ENCODE assay signal across 8 cellular contexts in genomic region chr4:89469930-89470375, GRCh38.
DNase-seq lines count a peak whose midpoint lies in the region; ATAC-seq lines count a peak whose summit lies in the region.

No MANE protein-coding gene starts in this region.

- no peaks in the 10 kb centered on the region for H3K27me3 Mint-ChIP-seq in activated naive CD4-positive, alpha-beta T cell treated with anti-CD3 and anti-CD28 coated beads, Interleukin-2, amount 50 U/mL, for 24 hours

- H3K4me1 Mint-ChIP-seq in activated naive CD4-positive, alpha-beta T cell treated with anti-CD3 and anti-CD28 coated beads, Interleukin-2, amount 50 U/mL, for 24 hours, result peaks cover 25% of the 10 kb centered on the region

- peak overlapping the region; percentile 66 for H3K27ac Mint-ChIP-seq in activated naive CD4-positive, alpha-beta T cell treated with anti-CD3 and anti-CD28 coated beads, Interleukin-2, amount 50 U/mL, for 24 hours

- H3K36me3 Mint-ChIP-seq in activated naive CD4-positive, alpha-beta T cell treated with anti-CD3 and anti-CD28 coated beads, Interleukin-2, amount 50 U/mL, for 24 hours, result no peaks in the 10 kb centered on the region

- peak overlapping the region; percentile 73 for H3K4me3 Mint-ChIP-seq in activated naive CD4-positive, alpha-beta T cell treated with anti-CD3 and anti-CD28 coated beads, Interleukin-2, amount 50 U/mL, for 24 hours

- peak; percentile 89 for ATAC-seq in GM21526 (IDR thresholded peaks at IDR 0.05; ENCODE audit: low FRiP score, unreplicated experiment)

- no peaks in the 10 kb centered on the region for H3K9me3 Mint-ChIP-seq in activated naive CD4-positive, alpha-beta T cell treated with anti-CD3 and anti-CD28 coated beads, Interleukin-2, amount 50 U/mL, for 24 hours

- DNase-seq in EH (ENCODE audit: low read depth), result peak; percentile 89
- DNase-seq in HT1080 (ENCODE audit: low read depth), result peak; percentile 96
- DNase-seq in kidney tubule cell (ENCODE audit: low spot score), result peak; percentile 87
- DNase-seq in COLO668 (lab: John Stamatoyannopoulos, UW; ENCODE audit: unreplicated experiment), result no peak
- DNase-seq in DMS53 treated with DMSO at 0.1 percent for 48 hours (lab: John Stamatoyannopoulos, UW; ENCODE audit: unreplicated experiment), result no peak
- no peak for DNase-seq in NCI-H748 treated with DMSO at 0.1 percent for 48 hours (lab: John Stamatoyannopoulos, UW)

Comparison
In these comparisons a context has a peak if more than half of its experiments do, and no peak if none do; other contexts are left out.
1. DNase-seq: peak in EH (single experiment), HT1080 (single experiment) and kidney tubule cell (single experiment); none in COLO668 (single experiment), DMS53 treated with DMSO at 0.1 percent for 48 hours (single experiment) and NCI-H748 treated with DMSO at 0.1 percent for 48 hours (single experiment).